In genomic region chr10:22316286-22317120, GRCh38 we compare ENCODE assay signal across 8 cellular contexts. TPM values are rescaled to one million over a fixed set of nuclear protein-coding genes. Genes with fewer than 3 reads are reported as not detected.
DNase-seq lines count a peak whose midpoint lies in the region; ATAC-seq, FAIRE-seq and TF ChIP-seq lines count a peak whose summit lies in the region.

COMMD3 (plus strand) TSS chr10:22316388; CDS start chr10:22316418, 30 bp downstream.

- peaks cover 50% of the 10 kb centered on the region for H3K27me3 Mint-ChIP-seq in type B pancreatic cell

- H3K36me3 ChIP-seq in KOPT-K1 (ENCODE audit: insufficient read depth, low read length) (no peaks in the 10 kb centered on the region), SK-N-MC (ENCODE audit: insufficient read depth, low read length) (no peaks in the 10 kb centered on the region)

- no peak for DNase-seq in SK-N-MC (ENCODE audit: low read depth, low spot score)
- peak; percentile 77 to 86 for DNase-seq in activated naive CD4-positive, alpha-beta T cell treated with anti-CD3 and anti-CD28 coated beads, Interleukin-2, amount 50 U/mL, for 72 hours (ENCODE audit: low spot score in 2 of 2)
- DNase-seq in glomerular endothelial cell (ENCODE audit: extremely low read depth, low read depth, low spot score) = no peak
- DNase-seq in occipital lobe (lab: John Stamatoyannopoulos, UW) = peak; percentile 80
- peak; percentile 88 for DNase-seq in type B pancreatic cell (ENCODE audit: extremely low spot score, unreplicated experiment)

- H3K27ac ChIP-seq in KOPT-K1 (ENCODE audit: low read depth, low read length, poor library complexity, severe bottlenecking) (peak within 1 kb of the TSS; percentile 90), SK-N-MC (peak within 1 kb of the TSS; percentile 42; the same call in 1 of the 2 replicates)

- H3K9me3 Mint-ChIP-seq in activated naive CD4-positive, alpha-beta T cell treated with anti-CD3 and anti-CD28 coated beads, Interleukin-2, amount 50 U/mL, for 72 hours = no peaks in the 10 kb centered on the region
- H3K9me3 Mint-ChIP-seq in type B pancreatic cell = no peaks in the 10 kb centered on the region

- peak; percentile 63 for ATAC-seq in GM21786 (IDR thresholded peaks at IDR 0.05; ENCODE audit: unreplicated experiment)
- ATAC-seq in activated naive CD4-positive, alpha-beta T cell treated with anti-CD3 and anti-CD28 coated beads, Interleukin-2, amount 50 U/mL, for 72 hours = peak; percentile 80 to 83

- peak within 1 kb of the TSS; percentile 96 for H3K4me3 Mint-ChIP-seq in type B pancreatic cell

- FAIRE-seq in G401.6 (lab: Jason Lieb, UNC) = peak; percentile 97

- peak within 1 kb of the TSS; percentile 90 to 98 for H3K27ac Mint-ChIP-seq in activated naive CD4-positive, alpha-beta T cell treated with anti-CD3 and anti-CD28 coated beads, Interleukin-2, amount 50 U/mL, for 72 hours
- peak within 1 kb of the TSS; percentile 95 for H3K27ac Mint-ChIP-seq in type B pancreatic cell

- H3K9ac ChIP-seq in SK-N-MC (ENCODE audit: insufficient read length) = peak within 1 kb of the TSS; percentile 80

- peaks cover 33% of the 10 kb centered on the region for H3K4me1 Mint-ChIP-seq in type B pancreatic cell (ENCODE audit: unreplicated experiment)

- H3K9me3 ChIP-seq in KOPT-K1 (ENCODE audit: insufficient read depth, low read length, poor library complexity, severe bottlenecking) (no peaks in the 10 kb centered on the region), SK-N-MC (ENCODE audit: low read depth, low read length) (no peaks in the 10 kb centered on the region)

- H3K4me3 ChIP-seq in SK-N-MC = peak within 1 kb of the TSS; percentile 88

- H3K36me3 Mint-ChIP-seq in activated naive CD4-positive, alpha-beta T cell treated with anti-CD3 and anti-CD28 coated beads, Interleukin-2, amount 50 U/mL, for 72 hours = peaks cover 11 to 20% of the 10 kb centered on the region in 2 donors
- peaks cover 4% of the 10 kb centered on the region for H3K36me3 Mint-ChIP-seq in type B pancreatic cell

- TF ChIP-seq CTCF in type B pancreatic cell (conservative IDR thresholded peaks at IDR 0.05) = no peak

RNA-seq across cellular contexts. Expression of gene COMMD3, which starts in this region (rescaled TPM):
- total RNA-seq in activated naive CD4-positive, alpha-beta T cell treated with anti-CD3 and anti-CD28 coated beads, Interleukin-2, amount 50 U/mL, for 72 hours = 10 to 100 TPM; 57.3 to 91.3 TPM
- total RNA-seq in glomerular endothelial cell (44.6 and 46.3 TPM in 2 replicates), occipital lobe (58.6 TPM), type B pancreatic cell (ENCODE audit: low replicate concordance) (42.5 and 51.3 TPM in 2 replicates)

Comparison
In these comparisons a context has a peak if more than half of its experiments do, and no peak if none do; other contexts are left out.
1. DNase-seq: peak in activated naive CD4-positive, alpha-beta T cell treated with anti-CD3 and anti-CD28 coated beads, Interleukin-2, amount 50 U/mL, for 72 hours (2 of 2), occipital lobe (single experiment) and type B pancreatic cell (single experiment); none in SK-N-MC (single experiment) and glomerular endothelial cell (single experiment).